In the genomic region with DNA sequence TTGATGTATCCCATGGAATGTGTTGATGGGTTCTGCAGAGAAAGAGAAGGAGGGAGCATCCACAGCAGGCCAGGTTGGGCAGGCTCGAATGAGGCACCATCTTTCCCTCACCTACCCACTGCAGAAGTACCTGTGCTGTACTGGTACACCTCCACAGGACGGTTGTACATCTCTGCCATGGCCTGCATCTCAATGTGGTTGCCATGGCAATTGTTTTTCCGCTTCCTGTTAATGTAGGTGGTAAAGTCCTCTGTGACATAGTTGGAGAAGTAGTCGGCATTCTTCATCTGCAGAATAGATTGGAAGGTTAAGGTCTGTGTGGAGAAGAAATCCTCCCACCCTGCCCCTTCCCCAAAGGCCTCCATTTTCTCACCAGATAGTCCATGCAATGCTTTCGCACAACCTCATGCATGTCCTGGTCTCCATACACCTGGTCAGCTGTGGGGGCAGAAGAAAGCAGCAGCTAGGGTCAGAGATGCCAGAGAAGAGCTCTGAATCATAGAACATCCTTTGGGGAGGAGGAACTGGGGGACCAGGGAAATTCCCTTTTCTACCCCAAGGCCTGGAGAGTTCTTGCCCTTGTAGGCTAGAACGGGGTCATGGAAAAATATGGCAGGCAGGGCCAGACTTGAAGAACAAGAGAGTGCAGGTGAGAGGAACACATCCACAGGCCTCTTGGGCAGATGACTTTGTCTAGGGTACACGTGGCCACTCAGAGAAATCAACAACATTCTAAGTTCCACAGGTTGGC, we compare ENCODE assay signal across 18 cellular contexts. TPM values are rescaled to one million over a fixed set of nuclear protein-coding genes. Genes with fewer than 3 reads are reported as not detected.
DNase-seq lines count a peak whose midpoint lies in the region; ATAC-seq, FAIRE-seq and TF ChIP-seq lines count a peak whose summit lies in the region.
"Had no signal": no experiment of that assay in that cellular context is flagged by ENCODE, and none has a peak within 500 bp of the region (broad histone marks: within the 10 kb centered on the region; RNA-seq: fewer than 3 reads in every experiment).

No MANE protein-coding gene starts in this region.

- no peak for ATAC-seq in K562
- peak; percentile 32 for ATAC-seq in stimulated activated naive CD8-positive, alpha-beta T cell treated with anti-CD3 and anti-CD28 coated beads, Interleukin-15, Interleukin-2, amounts not matched to agents 100 U/mL and 50 U/mL, for 24 hours
- ATAC-seq: gastroesophageal sphincter, GM23338, upper lobe of right lung had no signal

- H3K9ac ChIP-seq in K562 (ENCODE audit: insufficient read depth in 1 of 2, low read depth in 2 of 2, low read length in 2 of 2), result no peak overlapping the region

- CTCF ChIA-PET in K562 (lab: Yijun Ruan, JAX; ENCODE audit: low intra/inter-chr PET ratio), result no interaction called here
- CTCF ChIA-PET in A673 (lab: Charles Lee), result no interaction called here

- no peak for TF ChIP-seq EP300 in K562 (IDR thresholded peaks at IDR 0.05; ENCODE audit: low read length)

- WGBS in K562 (ENCODE audit: insufficient coverage, low coverage, missing lambda C conversion rate), result 86% methylated on average over 7 of the region's 7 CpGs

- peaks cover 76% of the 10 kb centered on the region for H3K36me3 ChIP-seq in K562 (ENCODE audit: control insufficient read depth, insufficient read depth, low read length)
- peaks cover 17% of the 10 kb centered on the region for H3K36me3 ChIP-seq in A673 (ENCODE audit: insufficient read depth, low read length, poor library complexity, severe bottlenecking)

- H3K27me3 ChIP-seq in K562 (ENCODE audit: control insufficient read depth in 2 of 2, insufficient read depth in 2 of 2, low read length in 2 of 2) (no peaks in the 10 kb centered on the region), A673 (replicated peaks; ENCODE audit: insufficient read depth, low read depth, low read length, poor library complexity) (no peaks in the 10 kb centered on the region)
- H3K27me3 ChIP-seq: gastroesophageal sphincter, right atrium auricular region, upper lobe of right lung had no signal

- H4K20me1 ChIP-seq in K562 (replicated peaks; ENCODE audit: control insufficient read depth, insufficient read depth, low read length), result no peaks in the 10 kb centered on the region

- no peak overlapping the region for H3K4me2 ChIP-seq in K562 (ENCODE audit: insufficient read depth, low read length)
- H3K4me2 ChIP-seq: GM23338 had no signal

- FAIRE-seq in K562 (lab: Jason Lieb, UNC), result no peak

- POLR2A ChIA-PET in K562 (lab: Yijun Ruan, JAX) (no interaction called here), A673 (lab: Charles Lee; ENCODE audit: low non-redundant PET) (no interaction called here)

- no peak overlapping the region for H2AFZ ChIP-seq in K562 (ENCODE audit: low read depth, low read length)
- H2AFZ ChIP-seq: GM23338 had no signal

- H3K27ac ChIP-seq in K562 (ENCODE audit: extremely low read depth, low read depth, low read length) (peak overlapping the region; percentile 38; the same call in 1 of the 3 replicates), A673 (ENCODE audit: low read depth, low read length, poor library complexity, severe bottlenecking) (no peak overlapping the region)
- H3K27ac ChIP-seq: gastroesophageal sphincter, right atrium auricular region, upper lobe of right lung had no signal

- no peak for TF ChIP-seq CTCF in K562 (IDR thresholded peaks at IDR 0.05 in 2 of 3, conservative IDR thresholded peaks at IDR 0.05 in 1 of 3; ENCODE audit: insufficient read depth in 2 of 3, low read depth in 1 of 3, low read length in 3 of 3)
- TF ChIP-seq CTCF in A673 (conservative IDR thresholded peaks at IDR 0.05; ENCODE audit: low read depth, low read length), result no peak

- in situ Hi-C loops in K562 (cut with MboI), result no loop called here

- peaks cover 53% of the 10 kb centered on the region for H3K79me2 ChIP-seq in K562 (ENCODE audit: control insufficient read depth, insufficient read depth, low read length)

- H3K9me1 ChIP-seq in K562 (ENCODE audit: control insufficient read depth, insufficient read depth, low read length), result no peaks in the 10 kb centered on the region

- BruUV-seq in K562 (replicated peaks; lab: Mats Ljungman, UMichigan) (no TSS peak), A673 (replicated peaks; lab: Mats Ljungman, UMichigan) (no TSS peak)

- no peak for TF ChIP-seq RAD21 in K562 (CRISPR knock-in tag; conservative IDR thresholded peaks at IDR 0.05 in 1 of 2, IDR thresholded peaks at IDR 0.05 in 1 of 2)

- DNase-seq in activated naive CD4-positive, alpha-beta T cell treated with Interleukin-2 at 50 U/mL for 16 hours, result peak; percentile 37
- DNase-seq in activated naive CD4-positive, alpha-beta T cell treated with anti-CD3 and anti-CD28 coated beads, Interleukin-2, amount 50 U/mL, for 16 hours, result no peak
- DNase-seq in T-helper 1 cell, result peak in 3 of 5 donors; percentile 23 to 64 (median 46)
- DNase-seq in K562 (ENCODE audit: extremely low read depth in 1 of 4, low spot score in 3 of 4), result no peak
- peak; percentile 42 for DNase-seq in stimulated activated naive CD8-positive, alpha-beta T cell treated with anti-CD3 and anti-CD28 coated beads, Interleukin-15, Interleukin-2, amounts not matched to agents 100 U/mL and 50 U/mL, for 24 hours
- DNase-seq in AG20443 (ENCODE audit: low spot score), result no peak
- DNase-seq in NK-92 treated with Interleukin-12 subunit alpha and Interleukin-12 subunit beta, amount 100 ng/mL, for 24 hours (lab: John Stamatoyannopoulos, UW), result no peak
- no peak for DNase-seq in A673 (ENCODE audit: low spot score)
- DNase-seq: amniotic stem cell, DMS153, NCI-H2081, NCI-H774, T1000, upper lobe of right lung had no signal

- TF ChIP-seq POLR2A in K562 (conservative IDR thresholded peaks at IDR 0.05), result no peak

- no peaks in the 10 kb centered on the region for H3K9me3 ChIP-seq in K562 (replicated peaks; ENCODE audit: control insufficient read depth, insufficient read depth, low read depth, low read length)
- no peaks in the 10 kb centered on the region for H3K9me3 ChIP-seq in A673 (ENCODE audit: low read depth, low read length, poor library complexity, severe bottlenecking)
- H3K9me3 ChIP-seq: gastroesophageal sphincter, upper lobe of right lung had no signal

- H3K4me1 ChIP-seq in K562 (replicated peaks in 1 of 2; ENCODE audit: control insufficient read depth in 2 of 2, insufficient read depth in 2 of 2, low read length in 2 of 2) (peaks cover 29 to 38% of the 10 kb centered on the region in 2 experiments), A673 (ENCODE audit: insufficient read depth, low read length, poor library complexity, severe bottlenecking) (no peaks in the 10 kb centered on the region)

- intact Hi-C loops in K562 (cut with micrococcal nuclease), result no loop called here
- intact Hi-C loops in A673 (cut with micrococcal nuclease; ENCODE audit: unreplicated experiment), result no loop called here

- H3K4me3 ChIP-seq in K562 (no peak overlapping the region), A673 (ENCODE audit: low read depth, low read length, poor library complexity, severe bottlenecking) (no peak overlapping the region)
- H3K4me3 ChIP-seq: gastroesophageal sphincter, GM23338, lung, right atrium auricular region, upper lobe of right lung had no signal

RNA-seq across cellular contexts. Expression of a gene that starts 15.9 kb away (rescaled TPM):
- 237 and 416 TPM in 2 replicates for total RNA-seq in K562 (2011; cell fraction: chromatin; rRNA removed; ENCODE audit: low replicate concordance)
- 275 and 304 TPM in 2 replicates for total RNA-seq in K562 (2011; cell fraction: nucleolus; rRNA removed)
- total RNA-seq in K562 (2011; cell fraction: nucleoplasm; rRNA removed), result 289 and 300 TPM in 2 replicates
- total RNA-seq in K562 (2014; rRNA removed) (110 and 140 TPM in 2 replicates), K562 (2014; rRNA removed; fragmentation: Illumina TruSeq; extraction: Trizol) (101 and 103 TPM in 2 replicates), K562 (2015; rRNA removed; fragmentation: Illumina TruSeq; extraction: Trizol) (104 and 108 TPM in 2 replicates), K562 (2021) (138 and 147 TPM in 2 replicates), A673 (2021) (14.9 and 19.9 TPM in 2 replicates)
- polyA plus RNA-seq in K562 (2011; rRNA removed) (161 and 197 TPM in 2 replicates), K562 (2014; fragmentation: Illumina TruSeq; extraction: Trizol) (187 and 191 TPM in 2 replicates), K562 (2014; fragmentation: Nextera tagmentation; extraction: Ambion mirVana) (10 to 100 TPM; 67.6 to 91.4 TPM), K562 (2014; rRNA removed) (101 and 102 TPM in 2 replicates)
- 177 and 205 TPM in 2 replicates for polyA plus RNA-seq in K562 (2011; cell fraction: cytosol; rRNA removed)
- polyA plus RNA-seq in K562 (2011; cell fraction: nucleus; rRNA removed), result 230 and 303 TPM in 2 replicates
- polyA plus RNA-seq in K562 (2012), result 122 and 192 TPM in 2 replicates
- 101 and 109 TPM in 2 replicates for polyA minus RNA-seq in K562 (2011; rRNA and poly(A)+ RNA removed)
- polyA minus RNA-seq in K562 (2011; cell fraction: cytosol; rRNA and poly(A)+ RNA removed), result 72.5 and 90.1 TPM in 2 replicates
- polyA minus RNA-seq in K562 (2011; cell fraction: nucleus; rRNA and poly(A)+ RNA removed), result 79.4 and 90.6 TPM in 2 replicates

RNA-seq across cellular contexts. Expression of a gene that starts 22.7 kb away (rescaled TPM):
- total RNA-seq in K562 (2011; cell fraction: chromatin; rRNA removed; ENCODE audit: low replicate concordance), result 120 and 216 TPM in 2 replicates
- total RNA-seq in K562 (2011; cell fraction: nucleolus; rRNA removed), result 104 TPM in 2 replicates
- total RNA-seq in K562 (2011; cell fraction: nucleoplasm; rRNA removed), result 75.4 and 94.3 TPM in 2 replicates
- total RNA-seq in K562 (2014; rRNA removed) (59.0 and 62.6 TPM in 2 replicates), K562 (2014; rRNA removed; fragmentation: Illumina TruSeq; extraction: Trizol) (34.1 and 37.5 TPM in 2 replicates), K562 (2015; rRNA removed; fragmentation: Illumina TruSeq; extraction: Trizol) (38.3 and 38.7 TPM in 2 replicates), K562 (2021) (87.0 and 93.0 TPM in 2 replicates), A673 (2021) (58.0 and 67.5 TPM in 2 replicates)
- polyA plus RNA-seq in K562 (2011; rRNA removed) (97.4 and 102 TPM in 2 replicates), K562 (2014; fragmentation: Illumina TruSeq; extraction: Trizol) (86.9 and 99.8 TPM in 2 replicates), K562 (2014; fragmentation: Nextera tagmentation; extraction: Ambion mirVana) (1 to 10 TPM; 3.6 to 5.5 TPM), K562 (2014; rRNA removed) (80.4 and 87.7 TPM in 2 replicates)
- polyA plus RNA-seq in K562 (2011; cell fraction: cytosol; rRNA removed), result 65.4 and 83.9 TPM in 2 replicates
- 206 and 253 TPM in 2 replicates for polyA plus RNA-seq in K562 (2011; cell fraction: nucleus; rRNA removed)
- 78.2 and 87.9 TPM in 2 replicates for polyA plus RNA-seq in K562 (2012)
- 73.1 and 111 TPM in 2 replicates for polyA minus RNA-seq in K562 (2011; rRNA and poly(A)+ RNA removed)
- 52.2 and 59.6 TPM in 2 replicates for polyA minus RNA-seq in K562 (2011; cell fraction: cytosol; rRNA and poly(A)+ RNA removed)
- polyA minus RNA-seq in K562 (2011; cell fraction: nucleus; rRNA and poly(A)+ RNA removed), result 25.6 and 31.1 TPM in 2 replicates

RNA-seq across cellular contexts. Expression of a gene that starts 23.3 kb away (rescaled TPM):
- 43.4 and 77.8 TPM in 2 replicates for total RNA-seq in K562 (2011; cell fraction: chromatin; rRNA removed; ENCODE audit: low replicate concordance)
- total RNA-seq in K562 (2011; cell fraction: nucleolus; rRNA removed), result 85.0 and 85.7 TPM in 2 replicates
- 78.3 and 79.2 TPM in 2 replicates for total RNA-seq in K562 (2011; cell fraction: nucleoplasm; rRNA removed)
- total RNA-seq in K562 (2014; rRNA removed) (18.0 and 22.3 TPM in 2 replicates), K562 (2014; rRNA removed; fragmentation: Illumina TruSeq; extraction: Trizol) (19.6 and 19.8 TPM in 2 replicates), K562 (2015; rRNA removed; fragmentation: Illumina TruSeq; extraction: Trizol) (19.2 and 20.0 TPM in 2 replicates), K562 (2021) (32.3 and 38.9 TPM in 2 replicates), A673 (2021) (21.7 and 30.4 TPM in 2 replicates)
- polyA plus RNA-seq in K562 (2011; rRNA removed) (37.4 and 59.3 TPM in 2 replicates), K562 (2014; fragmentation: Illumina TruSeq; extraction: Trizol) (37.6 and 42.6 TPM in 2 replicates), K562 (2014; fragmentation: Nextera tagmentation; extraction: Ambion mirVana) (1 to 10 TPM; 3.3 to 5.2 TPM), K562 (2014; rRNA removed) (32.3 and 36.5 TPM in 2 replicates)
- polyA plus RNA-seq in K562 (2011; cell fraction: cytosol; rRNA removed), result 99.1 and 114 TPM in 2 replicates
- 79.9 and 86.5 TPM in 2 replicates for polyA plus RNA-seq in K562 (2011; cell fraction: nucleus; rRNA removed)
- polyA plus RNA-seq in K562 (2012), result 27.7 and 32.6 TPM in 2 replicates
- 32.1 and 45.8 TPM in 2 replicates for polyA minus RNA-seq in K562 (2011; rRNA and poly(A)+ RNA removed)
- 25.4 and 31.9 TPM in 2 replicates for polyA minus RNA-seq in K562 (2011; cell fraction: cytosol; rRNA and poly(A)+ RNA removed)
- 12.7 and 17.7 TPM in 2 replicates for polyA minus RNA-seq in K562 (2011; cell fraction: nucleus; rRNA and poly(A)+ RNA removed)

RNA-seq across cellular contexts. Expression of a gene that starts 36.9 kb away (rescaled TPM):
- total RNA-seq in K562 (2011; cell fraction: chromatin; rRNA removed; ENCODE audit: low replicate concordance), result 6.1 and 10.2 TPM in 2 replicates
- 3.3 and 3.7 TPM in 2 replicates for total RNA-seq in K562 (2011; cell fraction: nucleolus; rRNA removed)
- total RNA-seq in K562 (2011; cell fraction: nucleoplasm; rRNA removed), result 4.0 and 5.6 TPM in 2 replicates
- total RNA-seq in K562 (2014; rRNA removed) (0.20 TPM in 1 of 2 replicates, not detected in the other), K562 (2014; rRNA removed; fragmentation: Illumina TruSeq; extraction: Trizol) (0.16 and 0.22 TPM in 2 replicates), K562 (2015; rRNA removed; fragmentation: Illumina TruSeq; extraction: Trizol) (0.19 and 0.36 TPM in 2 replicates), K562 (2021) (0.75 and 0.83 TPM in 2 replicates), A673 (2021) (3.6 and 4.3 TPM in 2 replicates)
- polyA plus RNA-seq in K562 (2011; rRNA removed) (0.42 and 0.72 TPM in 2 replicates), K562 (2014; fragmentation: Illumina TruSeq; extraction: Trizol) (0.78 and 0.83 TPM in 2 replicates), K562 (2014; fragmentation: Nextera tagmentation; extraction: Ambion mirVana) (under 1 TPM; 0.06 to 0.14 TPM), K562 (2014; rRNA removed) (0.39 and 0.60 TPM in 2 replicates)
- 0.31 and 0.49 TPM in 2 replicates for polyA plus RNA-seq in K562 (2011; cell fraction: cytosol; rRNA removed)
- 5.4 and 6.7 TPM in 2 replicates for polyA plus RNA-seq in K562 (2011; cell fraction: nucleus; rRNA removed)
- 0.76 and 3.4 TPM in 2 replicates for polyA plus RNA-seq in K562 (2012)
- 0.32 and 0.51 TPM in 2 replicates for polyA minus RNA-seq in K562 (2011; rRNA and poly(A)+ RNA removed)
- 0.48 TPM in 1 of 2 replicates, not detected in the other for polyA minus RNA-seq in K562 (2011; cell fraction: cytosol; rRNA and poly(A)+ RNA removed)
- polyA minus RNA-seq in K562 (2011; cell fraction: nucleus; rRNA and poly(A)+ RNA removed), result 0.67 and 1.00 TPM in 2 replicates

RNA-seq across cellular contexts. Expression of a gene that starts 37.0 kb away (rescaled TPM):
- 76.7 and 135 TPM in 2 replicates for total RNA-seq in K562 (2011; cell fraction: chromatin; rRNA removed; ENCODE audit: low replicate concordance)
- total RNA-seq in K562 (2011; cell fraction: nucleolus; rRNA removed), result 111 and 112 TPM in 2 replicates
- total RNA-seq in K562 (2011; cell fraction: nucleoplasm; rRNA removed), result 85.1 and 93.2 TPM in 2 replicates
- total RNA-seq in K562 (2014; rRNA removed), result 255 and 262 TPM in 2 replicates
- 64.7 and 75.4 TPM in 2 replicates for total RNA-seq in K562 (2014; rRNA removed; fragmentation: Illumina TruSeq; extraction: Trizol)
- total RNA-seq in K562 (2015; rRNA removed; fragmentation: Illumina TruSeq; extraction: Trizol), result 112 and 113 TPM in 2 replicates
- 182 and 197 TPM in 2 replicates for total RNA-seq in K562 (2021)
- polyA plus RNA-seq in K562 (2011; rRNA removed), result 72.8 and 81.5 TPM in 2 replicates
- polyA plus RNA-seq in K562 (2011; cell fraction: cytosol; rRNA removed), result 93.1 and 155 TPM in 2 replicates
- polyA plus RNA-seq in K562 (2011; cell fraction: nucleus; rRNA removed), result 195 and 239 TPM in 2 replicates
- polyA plus RNA-seq in K562 (2012), result 178 and 226 TPM in 2 replicates
- polyA plus RNA-seq in K562 (2014; fragmentation: Illumina TruSeq; extraction: Trizol), result 227 and 228 TPM in 2 replicates
- polyA plus RNA-seq in K562 (2014; fragmentation: Nextera tagmentation; extraction: Ambion mirVana), result 10 to 100 TPM; 41.3 to 77.0 TPM
- 172 and 186 TPM in 2 replicates for polyA plus RNA-seq in K562 (2014; rRNA removed)
- 50.6 and 77.1 TPM in 2 replicates for polyA minus RNA-seq in K562 (2011; rRNA and poly(A)+ RNA removed)
- polyA minus RNA-seq in K562 (2011; cell fraction: cytosol; rRNA and poly(A)+ RNA removed), result 89.3 and 96.8 TPM in 2 replicates
- 30.7 and 37.7 TPM in 2 replicates for polyA minus RNA-seq in K562 (2011; cell fraction: nucleus; rRNA and poly(A)+ RNA removed)
- 113 and 133 TPM in 2 replicates for total RNA-seq in A673 (2021)

Comparison
In these comparisons a context has a peak if more than half of its experiments do, and no peak if none do; other contexts are left out.
1. DNase-seq: peak in activated naive CD4-positive, alpha-beta T cell treated with Interleukin-2 at 50 U/mL for 16 hours (single experiment), T-helper 1 cell (3 of 5) and stimulated activated naive CD8-positive, alpha-beta T cell treated with anti-CD3 and anti-CD28 coated beads, Interleukin-15, Interleukin-2, amounts not matched to agents 100 U/mL and 50 U/mL, for 24 hours (single experiment); none in activated naive CD4-positive, alpha-beta T cell treated with anti-CD3 and anti-CD28 coated beads, Interleukin-2, amount 50 U/mL, for 16 hours (single experiment), K562 (0 of 4), AG20443 (single experiment), NK-92 treated with Interleukin-12 subunit alpha and Interleukin-12 subunit beta, amount 100 ng/mL, for 24 hours (single experiment) and A673 (single experiment).